ENCODE assay signal across 8 cellular contexts in genomic region chrX:41085105-41085882, GRCh38. TPM values are rescaled to one million over a fixed set of nuclear protein-coding genes. Genes with fewer than 3 reads are reported as not detected.
DNase-seq lines count a peak whose midpoint lies in the region; ATAC-seq and TF ChIP-seq lines count a peak whose summit lies in the region.

Gene USP9X, plus strand, starts transcription at chrX:41085445. Its CDS starts 38,184 bp downstream, at chrX:41123629.

- H3K4me1 Mint-ChIP-seq in activated T-cell treated with anti-CD3 and anti-CD28 coated beads, Interleukin-2, amount 50 U/mL, for 4 hours (ENCODE audit: low read depth): peaks cover 25% of the 10 kb centered on the region

- intact Hi-C loops in Panc1 (cut with micrococcal nuclease; ENCODE audit: unreplicated experiment): no loop called here

- peak within 1 kb of the TSS; percentile 81 for H3K27ac ChIP-seq in Panc1 (ENCODE audit: low read length)

- H3K4me3 ChIP-seq in Panc1 (ENCODE audit: low read depth in 2 of 2, low read length in 2 of 2): peak within 1 kb of the TSS; percentile 65 to 76

- H3K36me3 Mint-ChIP-seq in activated T-cell treated with anti-CD3 and anti-CD28 coated beads, Interleukin-2, amount 50 U/mL, for 4 hours (ENCODE audit: insufficient read depth): peaks cover 2% of the 10 kb centered on the region

- H3K36me3 ChIP-seq in Panc1 (ENCODE audit: control insufficient read depth, insufficient read depth, low read length): no peaks in the 10 kb centered on the region

- no peaks in the 10 kb centered on the region for H3K27me3 Mint-ChIP-seq in activated T-cell treated with anti-CD3 and anti-CD28 coated beads, Interleukin-2, amount 50 U/mL, for 4 hours (ENCODE audit: low read depth)

- peak; percentile 48 for ATAC-seq in GM21515 (IDR thresholded peaks at IDR 0.05; ENCODE audit: unreplicated experiment)
- peak; percentile 83 for ATAC-seq in Panc1
- peak; percentile 71 to 74 for ATAC-seq in activated T-cell treated with anti-CD3 and anti-CD28 coated beads, Interleukin-2, amount 50 U/mL, for 4 hours
- peak; percentile 90 for ATAC-seq in esophagus mucosa

- no TSS peak for BruUV-seq in Panc1 (replicated peaks; lab: Mats Ljungman, UMichigan)

- H3K9me3 ChIP-seq in Panc1 (ENCODE audit: control insufficient read depth, insufficient read depth, low read depth, low read length): no peaks in the 10 kb centered on the region

- H3K9me3 Mint-ChIP-seq in activated T-cell treated with anti-CD3 and anti-CD28 coated beads, Interleukin-2, amount 50 U/mL, for 4 hours: no peaks in the 10 kb centered on the region

- H3K4me1 ChIP-seq in Panc1 (ENCODE audit: control insufficient read depth, insufficient read depth, low read length): peaks cover 9% of the 10 kb centered on the region

- DNase-seq in DMS 273 treated with DMSO at 0.1 percent for 48 hours (lab: John Stamatoyannopoulos, UW): peak; percentile 82
- DNase-seq in HuH-7 (ENCODE audit: low spot score): peak; percentile 48
- peak; percentile 32 for DNase-seq in Panc1 (ENCODE audit: low read depth, low spot score)
- DNase-seq in activated T-cell treated with anti-CD3 and anti-CD28 coated beads, Interleukin-2, amount 50 U/mL, for 4 hours: peak; percentile 92
- peak; percentile 86 for DNase-seq in myocyte (ENCODE audit: low read depth)
- DNase-seq in stimulated activated CD8-positive, alpha-beta memory T cell treated with anti-CD3 and anti-CD28 coated beads, Interleukin-7, amount 100 ng/mL, for 4 hours (ENCODE audit: low read depth in 2 of 2): peak; percentile 74 to 90

- H3K4me3 Mint-ChIP-seq in activated T-cell treated with anti-CD3 and anti-CD28 coated beads, Interleukin-2, amount 50 U/mL, for 4 hours: peak within 1 kb of the TSS; percentile 90

- in situ Hi-C loops in Panc1 (cut with HindIII; ENCODE audit: low pct_unique_long_range_greater_than_20kb, low sequenced_read_pairs): no loop called here

- H3K27me3 ChIP-seq in Panc1 (ENCODE audit: control insufficient read depth, insufficient read depth, low read length): no peaks in the 10 kb centered on the region

- no peak for TF ChIP-seq CTCF in Panc1 (IDR thresholded peaks at IDR 0.05)

- CTCF ChIA-PET in Panc1 (lab: Charles Lee): interaction anchor here (0.7 kb wide), 1 partner anchor 89 kb away, joined by 3 read pairs; no protein-coding TSS in a partner anchor

- POLR2A ChIA-PET in Panc1 (lab: Charles Lee): interaction anchor here (0.7 to 0.8 kb wide), 3 partner anchors 76 to 1001 kb away, joined by 3 to 12 read pairs (median 3); no protein-coding TSS in a partner anchor

RNA-seq across cellular contexts. Expression of gene USP9X, which starts in this region (rescaled TPM):
- total RNA-seq in Panc1 (2021; ENCODE audit: unreplicated experiment) (44.4 TPM), esophagus mucosa (47.3 TPM), myocyte (106 and 114 TPM in 2 replicates)
- polyA plus RNA-seq in Panc1 (2012; ENCODE audit: insufficient read length): 15.4 TPM
- 10 to 100 TPM; 33.9 to 35.9 (median 34.1) TPM for total RNA-seq in activated T-cell treated with anti-CD3 and anti-CD28 coated beads, Interleukin-2, amount 50 U/mL, for 4 hours
- 31.9 TPM for polyA plus RNA-seq in myocyte (2012)

Comparison
In these comparisons a context has a peak if more than half of its experiments do, and no peak if none do; other contexts are left out.
1. Peak in every context shown above with its lines: DNase-seq, ATAC-seq, H3K4me3 ChIP-seq and H3K27ac ChIP-seq.
2. DNase-seq: peak in every context shown above with its lines; median percentile 92 in activated T-cell treated with anti-CD3 and anti-CD28 coated beads, Interleukin-2, amount 50 U/mL, for 4 hours; 86 in myocyte; 82 in DMS 273 treated with DMSO at 0.1 percent for 48 hours; 82 in stimulated activated CD8-positive, alpha-beta memory T cell treated with anti-CD3 and anti-CD28 coated beads, Interleukin-7, amount 100 ng/mL, for 4 hours; 48 in HuH-7; 32 in Panc1.